6 cellular contexts compared by ENCODE assay signal in the genomic region with DNA sequence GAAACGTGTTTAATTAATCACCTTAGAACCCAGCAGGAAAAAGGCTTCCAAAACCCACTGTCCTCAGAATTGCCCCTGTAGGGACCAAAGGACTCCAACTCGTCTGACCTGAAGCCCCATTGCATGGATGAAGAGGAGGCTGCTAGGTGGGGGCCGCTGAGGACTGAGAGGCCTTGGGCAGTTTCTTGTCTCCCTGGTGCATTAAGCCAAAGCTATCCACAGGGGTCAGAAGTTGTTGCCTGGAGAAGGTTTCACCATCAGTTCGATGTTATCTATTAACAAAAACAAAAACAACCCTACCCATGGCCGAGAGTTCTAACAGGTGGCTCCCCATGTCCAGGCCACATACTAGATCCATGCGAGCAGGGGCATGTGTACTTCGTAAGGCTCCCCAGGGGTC.
"Had no signal": no experiment of that assay in that cellular context is flagged by ENCODE, and none has a peak within 500 bp of the region (broad histone marks: within the 10 kb centered on the region; RNA-seq: fewer than 3 reads in every experiment).

No MANE protein-coding gene starts in this region.

- H3K27ac ChIP-seq: HL-60 had no signal

- DNase-seq: H9, HCEC 1CT, IMR-90, KBM-7 had no signal

- H3K4me3 ChIP-seq: GM23338 had no signal
